1 cellular context compared by ENCODE assay signal in genomic region chr3:47443611-47443995, GRCh38.
A peak's percentile ranks its signal among the peaks of the same experiment; 100 is the strongest.
TF ChIP-seq lines count a peak whose summit lies in the region.

No MANE protein-coding gene starts in this region.

TF ChIP-seq in HepG2, 621 proteins besides CTCF, POLR2A, EP300 and RAD21 (continued from another document and continues in another):
- TF ChIP-seq, protein P1, sequence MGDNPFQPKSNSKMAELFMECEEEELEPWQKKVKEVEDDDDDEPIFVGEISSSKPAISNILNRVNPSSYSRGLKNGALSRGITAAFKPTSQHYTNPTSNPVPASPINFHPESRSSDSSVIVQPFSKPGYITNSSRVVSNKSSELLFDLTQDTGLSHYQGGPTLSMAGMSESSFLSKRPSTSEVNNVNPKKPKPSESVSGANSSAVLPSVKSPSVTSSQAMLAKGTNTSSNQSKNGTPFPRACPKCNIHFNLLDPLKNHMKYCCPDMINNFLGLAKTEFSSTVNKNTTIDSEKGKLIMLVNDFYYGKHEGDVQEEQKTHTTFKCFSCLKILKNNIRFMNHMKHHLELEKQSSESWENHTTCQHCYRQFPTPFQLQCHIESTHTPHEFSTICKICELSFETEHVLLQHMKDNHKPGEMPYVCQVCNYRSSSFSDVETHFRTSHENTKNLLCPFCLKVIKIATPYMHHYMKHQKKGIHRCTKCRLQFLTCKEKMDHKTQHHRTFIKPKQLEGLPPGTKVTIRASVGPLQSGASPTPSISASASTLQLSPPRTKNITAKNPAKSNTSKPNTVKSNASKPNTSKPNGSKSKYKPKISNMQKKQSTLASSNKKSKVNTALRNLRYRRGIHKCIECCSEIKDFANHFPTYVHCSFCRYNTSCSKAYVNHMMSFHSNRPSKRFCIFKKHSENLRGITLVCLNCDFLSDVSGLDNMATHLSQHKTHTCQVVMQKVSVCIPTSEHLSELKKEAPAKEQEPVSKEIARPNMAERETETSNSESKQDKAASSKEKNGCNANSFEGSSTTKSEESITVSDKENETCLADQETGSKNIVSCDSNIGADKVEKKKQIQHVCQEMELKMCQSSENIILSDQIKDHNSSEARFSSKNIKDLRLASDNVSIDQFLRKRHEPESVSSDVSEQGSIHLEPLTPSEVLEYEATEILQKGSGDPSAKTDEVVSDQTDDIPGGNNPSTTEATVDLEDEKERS (CRISPR knock-in tag; IDR thresholded peaks at IDR 0.05) = no peak
- TF ChIP-seq KDM2A (CRISPR knock-in tag; IDR thresholded peaks at IDR 0.05; ENCODE audit: borderline replicate concordance, low read depth) = no peak; the same call in 1 of the 2 replicates
- no peak for TF ChIP-seq ZNF678 (CRISPR knock-in tag; IDR thresholded peaks at IDR 0.05)
- no peak for TF ChIP-seq GTF2F1 (IDR thresholded peaks at IDR 0.05; ENCODE audit: low read length)
- TF ChIP-seq ZNF605 (CRISPR knock-in tag; IDR thresholded peaks at IDR 0.05) = peak; percentile 6; the same call in 1 of the 2 replicates
- TF ChIP-seq ZNF616 (CRISPR knock-in tag; IDR thresholded peaks at IDR 0.05; ENCODE audit: low read depth) = no peak
- no peak for TF ChIP-seq ZNF17 (CRISPR knock-in tag; IDR thresholded peaks at IDR 0.05)
- peak; percentile 83 for TF ChIP-seq BHLHE40 (IDR thresholded peaks at IDR 0.05; ENCODE audit: low read length)
- TF ChIP-seq NRL (CRISPR knock-in tag; IDR thresholded peaks at IDR 0.05; ENCODE audit: borderline replicate concordance) = no peak
- no peak for TF ChIP-seq TAF15 (IDR thresholded peaks at IDR 0.05; ENCODE audit: low read depth, low read length, poor library complexity, severe bottlenecking)
- peak; percentile 17; the same call in 1 of the 2 replicates for TF ChIP-seq SOX13 (IDR thresholded peaks at IDR 0.05)
- TF ChIP-seq SOX13 (CRISPR knock-in tag; conservative IDR thresholded peaks at IDR 0.05 in 1 of 2, IDR thresholded peaks at IDR 0.05 in 1 of 2) = peak in 1 of 2 experiments; percentile 47; a peak in 1 of 4 replicates
- TF ChIP-seq NONO (IDR thresholded peaks at IDR 0.05) = no peak
- no peak for TF ChIP-seq NONO (CRISPR knock-in tag; conservative IDR thresholded peaks at IDR 0.05)
- TF ChIP-seq SSRP1 (CRISPR knock-in tag; IDR thresholded peaks at IDR 0.05) = no peak
- peak in 1 of 2 experiments; percentile 40; a peak in 1 of 4 replicates for TF ChIP-seq NR2F1 (CRISPR knock-in tag; IDR thresholded peaks at IDR 0.05)
- 0 out of 2 replicates have a peak, but pooled peaks have one; percentile 13 for TF ChIP-seq ZNF816 (CRISPR knock-in tag; IDR thresholded peaks at IDR 0.05; ENCODE audit: borderline replicate concordance)
- TF ChIP-seq MYPOP (CRISPR knock-in tag; IDR thresholded peaks at IDR 0.05) = no peak
- no peak for TF ChIP-seq RFX1 (IDR thresholded peaks at IDR 0.05)
- peak; percentile 46; the same call in 1 of the 2 replicates for TF ChIP-seq SP5 (CRISPR knock-in tag; IDR thresholded peaks at IDR 0.05; ENCODE audit: borderline replicate concordance, low read depth)
- TF ChIP-seq ZNF318 (CRISPR knock-in tag; IDR thresholded peaks at IDR 0.05) = no peak
- TF ChIP-seq ESRRA (CRISPR knock-in tag; IDR thresholded peaks at IDR 0.05; ENCODE audit: low read depth) = peak; percentile 38; the same call in 1 of the 2 replicates
- TF ChIP-seq MTA1 (CRISPR knock-in tag; IDR thresholded peaks at IDR 0.05; ENCODE audit: borderline replicate concordance) = no peak
- no peak for TF ChIP-seq ZNF768 (CRISPR knock-in tag; IDR thresholded peaks at IDR 0.05)
- TF ChIP-seq ATF7 (IDR thresholded peaks at IDR 0.05) = no peak
- TF ChIP-seq ATF7 (CRISPR knock-in tag; IDR thresholded peaks at IDR 0.05) = no peak
- no peak for TF ChIP-seq TARDBP (CRISPR knock-in tag; IDR thresholded peaks at IDR 0.05)
- no peak for TF ChIP-seq RBAK (CRISPR knock-in tag; IDR thresholded peaks at IDR 0.05)
- no peak for TF ChIP-seq RNF2 (conservative IDR thresholded peaks at IDR 0.05; ENCODE audit: low read depth)
- TF ChIP-seq HNF4G (IDR thresholded peaks at IDR 0.05; ENCODE audit: borderline replicate concordance, low read depth, low read length) = peak; percentile 85
- no peak; the same call in 1 of the 2 replicates for TF ChIP-seq HNF4G (CRISPR knock-in tag; IDR thresholded peaks at IDR 0.05; ENCODE audit: borderline replicate concordance, low read depth)
- no peak for TF ChIP-seq JUN (CRISPR knock-in tag; IDR thresholded peaks at IDR 0.05)
- TF ChIP-seq FOXA1 (IDR thresholded peaks at IDR 0.05) = no peak
- TF ChIP-seq FOXA1 (CRISPR knock-in tag; IDR thresholded peaks at IDR 0.05) = peak; percentile 47
- 0 out of 2 replicates have a peak, but pooled peaks have one; percentile 33 for TF ChIP-seq MEF2D (CRISPR knock-in tag; IDR thresholded peaks at IDR 0.05)
- no peak for TF ChIP-seq E2F2 (CRISPR knock-in tag; IDR thresholded peaks at IDR 0.05; ENCODE audit: borderline replicate concordance)
- TF ChIP-seq, protein P2, sequence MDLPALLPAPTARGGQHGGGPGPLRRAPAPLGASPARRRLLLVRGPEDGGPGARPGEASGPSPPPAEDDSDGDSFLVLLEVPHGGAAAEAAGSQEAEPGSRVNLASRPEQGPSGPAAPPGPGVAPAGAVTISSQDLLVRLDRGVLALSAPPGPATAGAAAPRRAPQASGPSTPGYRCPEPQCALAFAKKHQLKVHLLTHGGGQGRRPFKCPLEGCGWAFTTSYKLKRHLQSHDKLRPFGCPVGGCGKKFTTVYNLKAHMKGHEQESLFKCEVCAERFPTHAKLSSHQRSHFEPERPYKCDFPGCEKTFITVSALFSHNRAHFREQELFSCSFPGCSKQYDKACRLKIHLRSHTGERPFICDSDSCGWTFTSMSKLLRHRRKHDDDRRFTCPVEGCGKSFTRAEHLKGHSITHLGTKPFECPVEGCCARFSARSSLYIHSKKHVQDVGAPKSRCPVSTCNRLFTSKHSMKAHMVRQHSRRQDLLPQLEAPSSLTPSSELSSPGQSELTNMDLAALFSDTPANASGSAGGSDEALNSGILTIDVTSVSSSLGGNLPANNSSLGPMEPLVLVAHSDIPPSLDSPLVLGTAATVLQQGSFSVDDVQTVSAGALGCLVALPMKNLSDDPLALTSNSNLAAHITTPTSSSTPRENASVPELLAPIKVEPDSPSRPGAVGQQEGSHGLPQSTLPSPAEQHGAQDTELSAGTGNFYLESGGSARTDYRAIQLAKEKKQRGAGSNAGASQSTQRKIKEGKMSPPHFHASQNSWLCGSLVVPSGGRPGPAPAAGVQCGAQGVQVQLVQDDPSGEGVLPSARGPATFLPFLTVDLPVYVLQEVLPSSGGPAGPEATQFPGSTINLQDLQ (CRISPR knock-in tag; IDR thresholded peaks at IDR 0.05) = no peak
- no peak for TF ChIP-seq ZFP41 (CRISPR knock-in tag; IDR thresholded peaks at IDR 0.05; ENCODE audit: borderline replicate concordance)
- peak; percentile 55; the same call in 1 of the 2 replicates for TF ChIP-seq TFE3 (CRISPR knock-in tag; IDR thresholded peaks at IDR 0.05)
- no peak for TF ChIP-seq PLRG1 (conservative IDR thresholded peaks at IDR 0.05)
- no peak for TF ChIP-seq KLF16 (CRISPR knock-in tag; IDR thresholded peaks at IDR 0.05)
- no peak for TF ChIP-seq ERF (CRISPR knock-in tag; IDR thresholded peaks at IDR 0.05)
